1 cellular context compared by ENCODE assay signal in genomic region chr15:45166792-45167630, GRCh38.
A peak's percentile ranks its signal among the peaks of the same experiment; 100 is the strongest.
TF ChIP-seq lines count a peak whose summit lies in the region.

No MANE protein-coding gene starts in this region.

TF ChIP-seq in K562, 482 proteins besides CTCF, POLR2A, EP300 and RAD21 (continues in another document):
- TF ChIP-seq STAG1 (CRISPR knock-in tag; IDR thresholded peaks at IDR 0.05; ENCODE audit: borderline replicate concordance), result no peak
- no peak for TF ChIP-seq ZNF57 (CRISPR knock-in tag; IDR thresholded peaks at IDR 0.05)
- no peak for TF ChIP-seq ZNF699 (CRISPR knock-in tag; IDR thresholded peaks at IDR 0.05; ENCODE audit: insufficient replicate concordance)
- no peak for TF ChIP-seq LEF1 (IDR thresholded peaks at IDR 0.05)
- TF ChIP-seq HEY1 (CRISPR knock-in tag; IDR thresholded peaks at IDR 0.05; ENCODE audit: borderline replicate concordance), result no peak
- TF ChIP-seq ZNF551 (CRISPR knock-in tag; IDR thresholded peaks at IDR 0.05), result no peak
- no peak for TF ChIP-seq PCBP2 (IDR thresholded peaks at IDR 0.05; ENCODE audit: low read depth, low read length, poor library complexity, severe bottlenecking)
- no peak for TF ChIP-seq ZNF586 (CRISPR knock-in tag; conservative IDR thresholded peaks at IDR 0.05)
- TF ChIP-seq ZNF280B (CRISPR knock-in tag; IDR thresholded peaks at IDR 0.05), result no peak
- TF ChIP-seq EGR1 (conservative IDR thresholded peaks at IDR 0.05), result 0 out of 2 replicates have a peak, but pooled peaks have one; percentile 3
- TF ChIP-seq NFRKB (IDR thresholded peaks at IDR 0.05; ENCODE audit: low read depth), result no peak
- TF ChIP-seq ZNF347 (CRISPR knock-in tag; IDR thresholded peaks at IDR 0.05; ENCODE audit: low read depth), result no peak
- TF ChIP-seq ZNF384 (IDR thresholded peaks at IDR 0.05; ENCODE audit: low read depth, low read length), result no peak
- no peak for TF ChIP-seq PTRF (tag; IDR thresholded peaks at IDR 0.05)
- TF ChIP-seq MXI1 (IDR thresholded peaks at IDR 0.05; ENCODE audit: low read depth, low read length), result no peak
- TF ChIP-seq MEF2A (IDR thresholded peaks at IDR 0.05; ENCODE audit: control insufficient read depth, low read depth, low read length), result no peak
- no peak for TF ChIP-seq MXD1 (CRISPR knock-in tag; IDR thresholded peaks at IDR 0.05; ENCODE audit: borderline replicate concordance, poor library complexity, severe bottlenecking)
- no peak for TF ChIP-seq ETV5 (CRISPR knock-in tag; IDR thresholded peaks at IDR 0.05; ENCODE audit: low read depth)
- TF ChIP-seq ZNF561 (CRISPR knock-in tag; conservative IDR thresholded peaks at IDR 0.05), result no peak
- no peak for TF ChIP-seq KDM4B (IDR thresholded peaks at IDR 0.05; ENCODE audit: borderline replicate concordance in 2 of 2, low read depth in 1 of 2)
- TF ChIP-seq E2F6 (IDR thresholded peaks at IDR 0.05; ENCODE audit: borderline replicate concordance in 1 of 2, extremely low read depth in 1 of 2, insufficient read depth in 1 of 2, insufficient read length in 1 of 2, low read depth in 1 of 2, low read length in 1 of 2, poor library complexity in 1 of 2, severe bottlenecking in 1 of 2), result peak; percentile 83 to 98
- no peak for TF ChIP-seq IRF2 (CRISPR knock-in tag; IDR thresholded peaks at IDR 0.05)
- TF ChIP-seq HMGN3 (IDR thresholded peaks at IDR 0.05; ENCODE audit: borderline replicate concordance, extremely low read depth, insufficient read length, low read depth, low read length), result peak; percentile 60
- TF ChIP-seq GATA2 (CRISPR knock-in tag; IDR thresholded peaks at IDR 0.05), result no peak
- TF ChIP-seq CLOCK (CRISPR knock-in tag; IDR thresholded peaks at IDR 0.05; ENCODE audit: borderline replicate concordance), result no peak
- no peak for TF ChIP-seq CBFB (CRISPR knock-in tag; IDR thresholded peaks at IDR 0.05)
- TF ChIP-seq NFE2L1 (tag; IDR thresholded peaks at IDR 0.05; ENCODE audit: borderline replicate concordance, low read depth), result no peak
- TF ChIP-seq C11orf30 (IDR thresholded peaks at IDR 0.05; ENCODE audit: low read depth), result no peak
- peak; percentile 26 to 91; a peak in 3 of 4 replicates for TF ChIP-seq UBTF (IDR thresholded peaks at IDR 0.05; ENCODE audit: borderline replicate concordance in 1 of 2, low read depth in 2 of 2, low read length in 2 of 2)
- TF ChIP-seq ZNF133 (CRISPR knock-in tag; IDR thresholded peaks at IDR 0.05), result no peak
- no peak for TF ChIP-seq CREBBP (IDR thresholded peaks at IDR 0.05; ENCODE audit: low read depth, low read length)
- TF ChIP-seq NR1H2 (CRISPR knock-in tag; IDR thresholded peaks at IDR 0.05), result no peak
- TF ChIP-seq ZNF146 (CRISPR knock-in tag; IDR thresholded peaks at IDR 0.05; ENCODE audit: unreplicated experiment), result no peak
- no peak for TF ChIP-seq ZNF75A (CRISPR knock-in tag; IDR thresholded peaks at IDR 0.05)
- TF ChIP-seq EHMT2 (IDR thresholded peaks at IDR 0.05), result no peak
- TF ChIP-seq PRPF4 (IDR thresholded peaks at IDR 0.05; ENCODE audit: insufficient read depth, low read depth, low read length, poor library complexity, severe bottlenecking), result no peak
- peak; percentile 38; the same call in 1 of the 2 replicates for TF ChIP-seq HDAC8 (tag; IDR thresholded peaks at IDR 0.05)
- TF ChIP-seq DMBX1 (CRISPR knock-in tag; IDR thresholded peaks at IDR 0.05; ENCODE audit: borderline replicate concordance), result 0 out of 2 replicates have a peak, but pooled peaks have one; percentile 46
- TF ChIP-seq TAF7 (tag; IDR thresholded peaks at IDR 0.05), result no peak
- 0 out of 2 replicates have a peak, but pooled peaks have one; percentile 67 for TF ChIP-seq NBN (IDR thresholded peaks at IDR 0.05; ENCODE audit: low read depth)
- no peak for TF ChIP-seq MCM7 (IDR thresholded peaks at IDR 0.05)
- no peak for TF ChIP-seq GTF2F1 (IDR thresholded peaks at IDR 0.05; ENCODE audit: low read depth, low read length)
- TF ChIP-seq STAT5B (CRISPR knock-in tag; IDR thresholded peaks at IDR 0.05), result no peak
- TF ChIP-seq NR2C2 (CRISPR knock-in tag; IDR thresholded peaks at IDR 0.05), result 0 out of 2 replicates have a peak, but pooled peaks have one; percentile 30
- peak; percentile 82 for TF ChIP-seq NR2C2 (tag; IDR thresholded peaks at IDR 0.05)
- no peak for TF ChIP-seq USF1 (CRISPR knock-in tag; IDR thresholded peaks at IDR 0.05)
- TF ChIP-seq XRCC3 (IDR thresholded peaks at IDR 0.05), result no peak
- TF ChIP-seq ZBTB49 (CRISPR knock-in tag; IDR thresholded peaks at IDR 0.05; ENCODE audit: borderline replicate concordance), result no peak
- TF ChIP-seq SMARCC2 (IDR thresholded peaks at IDR 0.05; ENCODE audit: low read depth), result no peak
- TF ChIP-seq ZBED1 (IDR thresholded peaks at IDR 0.05), result no peak
- TF ChIP-seq SMAD1 (IDR thresholded peaks at IDR 0.05; ENCODE audit: low read depth, low read length, partially characterized antibody), result no peak
- TF ChIP-seq SRSF3 (IDR thresholded peaks at IDR 0.05; ENCODE audit: insufficient read depth, low read length), result no peak
- TF ChIP-seq GTF2E2 (tag; IDR thresholded peaks at IDR 0.05), result 0 out of 2 replicates have a peak, but pooled peaks have one; percentile 67
- TF ChIP-seq SMARCA4 (IDR thresholded peaks at IDR 0.05), result no peak
- no peak for TF ChIP-seq SMARCA5 (IDR thresholded peaks at IDR 0.05)
- TF ChIP-seq ZSCAN32 (CRISPR knock-in tag; IDR thresholded peaks at IDR 0.05), result no peak
- TF ChIP-seq NRF1 (conservative IDR thresholded peaks at IDR 0.05 in 1 of 2, IDR thresholded peaks at IDR 0.05 in 1 of 2), result peak; percentile 21 to 26; a peak in 3 of 4 replicates
- no peak for TF ChIP-seq TFAM (CRISPR knock-in tag; conservative IDR thresholded peaks at IDR 0.05)
- no peak for TF ChIP-seq KLF10 (CRISPR knock-in tag; IDR thresholded peaks at IDR 0.05)
- 0 out of 2 replicates have a peak, but pooled peaks have one; percentile 58 for TF ChIP-seq ZNF76 (CRISPR knock-in tag; IDR thresholded peaks at IDR 0.05; ENCODE audit: borderline replicate concordance)
- TF ChIP-seq ZNF584 (CRISPR knock-in tag; IDR thresholded peaks at IDR 0.05; ENCODE audit: low read depth), result no peak
- no peak for TF ChIP-seq SAP30 (IDR thresholded peaks at IDR 0.05; ENCODE audit: borderline replicate concordance, insufficient read depth, low read depth, low read length, poor library complexity, severe bottlenecking)
- peak; percentile 88 for TF ChIP-seq CREM (IDR thresholded peaks at IDR 0.05; ENCODE audit: low read depth)
- no peak for TF ChIP-seq STAT5A (IDR thresholded peaks at IDR 0.05; ENCODE audit: borderline replicate concordance, low read length)
- no peak for TF ChIP-seq LARP7 (IDR thresholded peaks at IDR 0.05)
- no peak for TF ChIP-seq E2F4 (CRISPR knock-in tag; IDR thresholded peaks at IDR 0.05; ENCODE audit: low read depth)
- no peak for TF ChIP-seq WHSC1 (IDR thresholded peaks at IDR 0.05; ENCODE audit: low read length)
- TF ChIP-seq ZBTB1 (CRISPR knock-in tag; IDR thresholded peaks at IDR 0.05; ENCODE audit: borderline replicate concordance, low read depth), result no peak
